1 cellular context compared by ENCODE assay signal in genomic region chr4:183261953-183262775, GRCh38.
TF ChIP-seq lines count a peak whose summit lies in the region.

No MANE protein-coding gene starts in this region.

TF ChIP-seq in GM23338, 12 proteins besides CTCF, POLR2A, EP300 and RAD21 (continued from another document):
- no peak for TF ChIP-seq ZNF462 (CRISPR knock-in tag; IDR thresholded peaks at IDR 0.05)
- TF ChIP-seq, protein P1, sequence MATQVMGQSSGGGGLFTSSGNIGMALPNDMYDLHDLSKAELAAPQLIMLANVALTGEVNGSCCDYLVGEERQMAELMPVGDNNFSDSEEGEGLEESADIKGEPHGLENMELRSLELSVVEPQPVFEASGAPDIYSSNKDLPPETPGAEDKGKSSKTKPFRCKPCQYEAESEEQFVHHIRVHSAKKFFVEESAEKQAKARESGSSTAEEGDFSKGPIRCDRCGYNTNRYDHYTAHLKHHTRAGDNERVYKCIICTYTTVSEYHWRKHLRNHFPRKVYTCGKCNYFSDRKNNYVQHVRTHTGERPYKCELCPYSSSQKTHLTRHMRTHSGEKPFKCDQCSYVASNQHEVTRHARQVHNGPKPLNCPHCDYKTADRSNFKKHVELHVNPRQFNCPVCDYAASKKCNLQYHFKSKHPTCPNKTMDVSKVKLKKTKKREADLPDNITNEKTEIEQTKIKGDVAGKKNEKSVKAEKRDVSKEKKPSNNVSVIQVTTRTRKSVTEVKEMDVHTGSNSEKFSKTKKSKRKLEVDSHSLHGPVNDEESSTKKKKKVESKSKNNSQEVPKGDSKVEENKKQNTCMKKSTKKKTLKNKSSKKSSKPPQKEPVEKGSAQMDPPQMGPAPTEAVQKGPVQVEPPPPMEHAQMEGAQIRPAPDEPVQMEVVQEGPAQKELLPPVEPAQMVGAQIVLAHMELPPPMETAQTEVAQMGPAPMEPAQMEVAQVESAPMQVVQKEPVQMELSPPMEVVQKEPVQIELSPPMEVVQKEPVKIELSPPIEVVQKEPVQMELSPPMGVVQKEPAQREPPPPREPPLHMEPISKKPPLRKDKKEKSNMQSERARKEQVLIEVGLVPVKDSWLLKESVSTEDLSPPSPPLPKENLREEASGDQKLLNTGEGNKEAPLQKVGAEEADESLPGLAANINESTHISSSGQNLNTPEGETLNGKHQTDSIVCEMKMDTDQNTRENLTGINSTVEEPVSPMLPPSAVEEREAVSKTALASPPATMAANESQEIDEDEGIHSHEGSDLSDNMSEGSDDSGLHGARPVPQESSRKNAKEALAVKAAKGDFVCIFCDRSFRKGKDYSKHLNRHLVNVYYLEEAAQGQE (IDR thresholded peaks at IDR 0.05; ENCODE audit: unreplicated experiment), result no peak
- TF ChIP-seq ZNF331 (CRISPR knock-in tag; IDR thresholded peaks at IDR 0.05; ENCODE audit: low read depth), result no peak
TF ChIP-seq in GM23338: peak in this region for 0.
